Comparison of ENCODE assay signal across 8 cellular contexts in the genomic region with DNA sequence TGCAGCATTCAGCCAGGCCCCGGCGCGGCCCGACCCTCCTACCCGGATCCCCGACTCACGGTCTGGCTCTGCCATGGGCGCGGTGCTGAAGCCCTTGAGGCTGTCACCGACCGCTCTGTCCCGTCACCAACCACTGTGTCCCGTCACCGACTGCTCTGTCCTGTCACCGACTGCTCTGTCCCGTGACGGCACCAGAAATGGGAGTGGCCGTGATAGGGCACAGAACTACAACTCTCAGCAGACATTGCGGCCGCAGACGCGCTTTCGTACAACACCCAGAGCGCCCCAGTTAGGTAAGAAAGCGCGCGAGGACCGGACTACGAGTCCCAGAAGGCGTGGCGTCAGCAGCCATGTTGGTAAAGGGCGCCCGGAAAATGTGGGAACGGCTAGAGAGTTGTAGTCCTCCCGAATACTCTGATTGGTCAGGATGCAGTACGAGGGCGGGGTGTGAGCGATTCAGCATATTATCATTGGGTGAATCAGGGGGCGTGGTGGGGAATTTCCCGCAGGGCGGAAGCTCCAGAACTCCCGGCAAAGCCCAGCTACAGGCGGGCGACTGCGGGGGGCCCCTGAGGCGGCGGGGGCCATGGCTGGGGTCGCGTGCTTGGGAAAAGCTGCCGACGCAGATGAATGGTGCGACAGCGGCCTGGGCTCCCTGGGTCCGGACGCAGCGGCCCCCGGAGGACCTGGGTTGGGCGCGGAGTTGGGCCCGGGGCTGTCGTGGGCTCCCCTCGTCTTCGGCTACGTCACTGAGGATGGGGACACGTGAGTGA. TPM values are rescaled to one million over a fixed set of nuclear protein-coding genes. Genes with fewer than 3 reads are reported as not detected.
DNase-seq lines count a peak whose midpoint lies in the region; ATAC-seq and TF ChIP-seq lines count a peak whose summit lies in the region.

A gene with protein sequence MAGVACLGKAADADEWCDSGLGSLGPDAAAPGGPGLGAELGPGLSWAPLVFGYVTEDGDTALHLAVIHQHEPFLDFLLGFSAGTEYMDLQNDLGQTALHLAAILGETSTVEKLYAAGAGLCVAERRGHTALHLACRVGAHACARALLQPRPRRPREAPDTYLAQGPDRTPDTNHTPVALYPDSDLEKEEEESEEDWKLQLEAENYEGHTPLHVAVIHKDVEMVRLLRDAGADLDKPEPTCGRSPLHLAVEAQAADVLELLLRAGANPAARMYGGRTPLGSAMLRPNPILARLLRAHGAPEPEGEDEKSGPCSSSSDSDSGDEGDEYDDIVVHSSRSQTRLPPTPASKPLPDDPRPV (plus strand): TSS at position 523 of the 773 bp plus-strand sequence. CDS start 64 bp downstream, at position 587.
A gene (minus strand): TSS at position 172 of the 773 bp plus-strand sequence. CDS start 97 bp downstream, at position 75.

- H3K9me3 ChIP-seq in OCI-LY3 (ENCODE audit: insufficient read depth, low read length): no peaks in the 10 kb centered on the region

- H3K27me3 ChIP-seq in OCI-LY3 (ENCODE audit: low read depth, low read length): no peaks in the 10 kb centered on the region

- H3K9ac ChIP-seq in OCI-LY3 (ENCODE audit: low read length): peak within 1 kb of the TSS; percentile 87

- peaks cover 37% of the 10 kb centered on the region for H3K79me2 ChIP-seq in OCI-LY3 (ENCODE audit: low read length)

- peak within 1 kb of the TSS; percentile 100 for H3K4me2 ChIP-seq in OCI-LY3 (ENCODE audit: low read length)

- peaks cover 13% of the 10 kb centered on the region for H3K4me1 ChIP-seq in OCI-LY3 (ENCODE audit: low read length)

- peak; percentile 94 for DNase-seq in D341Med (ENCODE audit: low spot score)
- DNase-seq in HuH-7 (ENCODE audit: low spot score): peak; percentile 99
- peak; percentile 97 for DNase-seq in activated CD8-positive, alpha-beta memory T cell treated with anti-CD3 and anti-CD28 coated beads, Interleukin-2, amount 50 U/mL, for 48 hours
- peak; percentile 95 for DNase-seq in endothelial cell (ENCODE audit: low spot score)
- DNase-seq in mesothelial cell of epicardium (ENCODE audit: low spot score in 2 of 2, unreplicated experiment in 2 of 2): peak; percentile 95 to 97
- DNase-seq in stimulated activated CD8-positive, alpha-beta memory T cell treated with anti-CD3 and anti-CD28 coated beads, Interleukin-15, amount 100 ng/mL, for 48 hours (ENCODE audit: low read depth in 2 of 2): peak; percentile 99

- no peaks in the 10 kb centered on the region for H3K9me3 Mint-ChIP-seq in endothelial cell (ENCODE audit: unreplicated experiment)
- H3K9me3 Mint-ChIP-seq in mesothelial cell of epicardium: no peaks in the 10 kb centered on the region

- H3K4me1 Mint-ChIP-seq in endothelial cell (ENCODE audit: unreplicated experiment): peaks cover 17% of the 10 kb centered on the region
- peaks cover 15% of the 10 kb centered on the region for H3K4me1 Mint-ChIP-seq in mesothelial cell of epicardium

- peaks cover 12% of the 10 kb centered on the region for H3K36me3 ChIP-seq in OCI-LY3 (replicated peaks; ENCODE audit: low read depth, low read length)

- H4K20me1 ChIP-seq in OCI-LY3 (ENCODE audit: insufficient read depth, low read length): no peaks in the 10 kb centered on the region

- peak within 1 kb of the TSS; percentile 78 for H2AFZ ChIP-seq in OCI-LY3 (ENCODE audit: low read depth, low read length)

- TF ChIP-seq CTCF in OCI-LY3 (IDR thresholded peaks at IDR 0.05; ENCODE audit: low read depth, low read length): no peak
- no peak for TF ChIP-seq CTCF in endothelial cell (IDR thresholded peaks at IDR 0.05; ENCODE audit: unreplicated experiment)
- TF ChIP-seq CTCF in mesothelial cell of epicardium (IDR thresholded peaks at IDR 0.05; ENCODE audit: unreplicated experiment): no peak

- ATAC-seq in GM21515 (IDR thresholded peaks at IDR 0.05; ENCODE audit: unreplicated experiment): peak; percentile 86

- H3K36me3 Mint-ChIP-seq in endothelial cell (ENCODE audit: low read depth, unreplicated experiment) (peaks cover 6% of the 10 kb centered on the region), mesothelial cell of epicardium (peaks cover 6% of the 10 kb centered on the region)

- H3K4me3 Mint-ChIP-seq in endothelial cell (ENCODE audit: unreplicated experiment): peak within 1 kb of the TSS; percentile 89
- H3K4me3 Mint-ChIP-seq in mesothelial cell of epicardium: peak within 1 kb of the TSS; percentile 99

- peak within 1 kb of the TSS; percentile 89 for H3K4me3 ChIP-seq in OCI-LY3 (ENCODE audit: low read length)

- peak within 1 kb of the TSS; percentile 97 for H3K27ac Mint-ChIP-seq in endothelial cell (ENCODE audit: unreplicated experiment)
- H3K27ac Mint-ChIP-seq in mesothelial cell of epicardium: peak within 1 kb of the TSS; percentile 100

- peaks cover 10% of the 10 kb centered on the region for H3K27me3 Mint-ChIP-seq in endothelial cell (ENCODE audit: unreplicated experiment)
- no peaks in the 10 kb centered on the region for H3K27me3 Mint-ChIP-seq in mesothelial cell of epicardium (ENCODE audit: low read depth)

- peak within 1 kb of the TSS; percentile 47 for H3K27ac ChIP-seq in OCI-LY3 (ENCODE audit: low read length)

RNA-seq across cellular contexts. Expression of the first gene that starts in this region (rescaled TPM):
- total RNA-seq in endothelial cell (ENCODE audit: unreplicated experiment) (16.9 TPM), mesothelial cell of epicardium (13.4 to 13.9 TPM (median 13.5 TPM) in 3 replicates)

RNA-seq across cellular contexts. Expression of the second gene that starts in this region (rescaled TPM):
- total RNA-seq in endothelial cell (ENCODE audit: unreplicated experiment) (45.9 TPM), mesothelial cell of epicardium (45.2 to 46.5 TPM (median 45.7 TPM) in 3 replicates)

Comparison
In these comparisons a context has a peak if more than half of its experiments do, and no peak if none do; other contexts are left out.
1. Peak in every context shown above with its lines: DNase-seq, ATAC-seq, H3K4me3 ChIP-seq and H3K27ac ChIP-seq.